In genomic region chr10:22685926-22686325, GRCh38 we compare ENCODE assay signal across 18 cellular contexts. TPM values are rescaled to one million over a fixed set of nuclear protein-coding genes. Genes with fewer than 3 reads are reported as not detected.
DNase-seq lines count a peak whose midpoint lies in the region; ATAC-seq, FAIRE-seq and TF ChIP-seq lines count a peak whose summit lies in the region.
"Had no signal": no experiment of that assay in that cellular context is flagged by ENCODE, and none has a peak within 500 bp of the region (broad histone marks: within the 10 kb centered on the region; RNA-seq: fewer than 3 reads in every experiment).

No MANE protein-coding gene starts in this region.

- peaks cover 95% of the 10 kb centered on the region for H3K4me1 Mint-ChIP-seq in activated T-cell treated with anti-CD3 and anti-CD28 coated beads, Interleukin-2, amount 50 U/mL, for 24 hours (ENCODE audit: low read depth)
- H3K4me1 Mint-ChIP-seq in astrocyte (ENCODE audit: low read depth, unreplicated experiment) = peaks cover 44% of the 10 kb centered on the region

- peak overlapping the region; percentile 64 for H3K27ac Mint-ChIP-seq in activated T-cell treated with anti-CD3 and anti-CD28 coated beads, Interleukin-2, amount 50 U/mL, for 24 hours
- peak overlapping the region; percentile 3 for H3K27ac Mint-ChIP-seq in astrocyte (ENCODE audit: unreplicated experiment)

- intact Hi-C loops in left cardiac atrium (cut with DNase I) = no loop called here
- intact Hi-C loops in gastrocnemius medialis (cut with DNase I; ENCODE audit: low total_unique reads) = no loop called here

- no peak overlapping the region for H3K4me3 Mint-ChIP-seq in activated T-cell treated with anti-CD3 and anti-CD28 coated beads, Interleukin-2, amount 50 U/mL, for 24 hours
- no peak overlapping the region for H3K4me3 Mint-ChIP-seq in astrocyte (ENCODE audit: unreplicated experiment)
- H3K4me3 Mint-ChIP-seq: neural crest cell had no signal

- peaks cover 84% of the 10 kb centered on the region for H3K79me2 ChIP-seq in astrocyte (ENCODE audit: insufficient read depth, low read length)

- H3K27ac ChIP-seq in astrocyte (ENCODE audit: low read depth, low read length) = no peak overlapping the region
- no peak overlapping the region for H3K27ac ChIP-seq in gastrocnemius medialis
- H3K27ac ChIP-seq: uterus had no signal

- H2AFZ ChIP-seq in astrocyte (ENCODE audit: low read depth, low read length) = no peak overlapping the region

- FAIRE-seq in astrocyte (lab: Jason Lieb, UNC) = no peak
- FAIRE-seq: HTR-8/SVneo had no signal

- H3K4me2 ChIP-seq in astrocyte (ENCODE audit: low read length) = no peak overlapping the region

- peak; percentile 33 to 65 for ATAC-seq in left cardiac atrium
- peak; percentile 81 to 90 for ATAC-seq in gastrocnemius medialis
- no peak for ATAC-seq in GM21447 (IDR thresholded peaks at IDR 0.05; ENCODE audit: unreplicated experiment)

- H3K4me3 ChIP-seq in astrocyte (ENCODE audit: insufficient read depth, low read depth, low read length) (no peak overlapping the region), gastrocnemius medialis (no peak overlapping the region)
- H3K4me3 ChIP-seq: stomach, uterus had no signal

- H3K27me3 Mint-ChIP-seq in activated T-cell treated with anti-CD3 and anti-CD28 coated beads, Interleukin-2, amount 50 U/mL, for 24 hours = no peaks in the 10 kb centered on the region
- no peaks in the 10 kb centered on the region for H3K27me3 Mint-ChIP-seq in astrocyte (ENCODE audit: low read depth, unreplicated experiment)

- DNase-seq in activated T-cell treated with anti-CD3 and anti-CD28 coated beads, Interleukin-2, amount 50 U/mL, for 24 hours = no peak
- no peak for DNase-seq in activated T-cell treated with anti-CD3 and anti-CD28 coated beads, Interleukin-2, amount 50 U/mL, for 1 hour
- DNase-seq in astrocyte (ENCODE audit: low read depth) (no peak), left cardiac atrium (no peak), gastrocnemius medialis (peak; percentile 30 to 53), nucleus accumbens (lab: John Stamatoyannopoulos, UW) (no peak), MV-4-11 (lab: John Stamatoyannopoulos, UW) (no peak)
- DNase-seq: activated gamma-delta T cell; aorta; COR-L47; NCI-H1694 treated with DMSO at 0.1 percent for 48 hours; NK-92 treated with Interleukin-12 subunit alpha and Interleukin-12 subunit beta, amount 100 ng/mL, for 24 hours; SHP77; stomach; uterus had no signal

- H3K27me3 ChIP-seq in astrocyte (ENCODE audit: insufficient read depth, low read length) = no peaks in the 10 kb centered on the region
- no peaks in the 10 kb centered on the region for H3K27me3 ChIP-seq in gastrocnemius medialis
- H3K27me3 ChIP-seq: stomach, uterus had no signal

- H3K36me3 Mint-ChIP-seq in activated T-cell treated with anti-CD3 and anti-CD28 coated beads, Interleukin-2, amount 50 U/mL, for 24 hours (ENCODE audit: low read depth) = peaks cover 20% of the 10 kb centered on the region
- peaks cover 2% of the 10 kb centered on the region for H3K36me3 Mint-ChIP-seq in astrocyte (ENCODE audit: low read depth, unreplicated experiment)

- H3K4me1 ChIP-seq in astrocyte (ENCODE audit: insufficient read depth, low read length) = peaks cover 31% of the 10 kb centered on the region
- H3K4me1 ChIP-seq in gastrocnemius medialis = peaks cover 0 to 3% of the 10 kb centered on the region in 2 donors

- in situ Hi-C loops in gastrocnemius medialis (cut with MboI; ENCODE audit: low sequenced_read_pairs in 4 of 4) = no loop called here

- H3K9me3 Mint-ChIP-seq in activated T-cell treated with anti-CD3 and anti-CD28 coated beads, Interleukin-2, amount 50 U/mL, for 24 hours = no peaks in the 10 kb centered on the region
- H3K9me3 Mint-ChIP-seq in astrocyte (ENCODE audit: unreplicated experiment) = no peaks in the 10 kb centered on the region
- H3K9me3 Mint-ChIP-seq: neural crest cell had no signal

- no peaks in the 10 kb centered on the region for H3K36me3 ChIP-seq in astrocyte (ENCODE audit: insufficient read depth, low read length)
- no peaks in the 10 kb centered on the region for H3K36me3 ChIP-seq in gastrocnemius medialis
- H3K36me3 ChIP-seq: stomach, uterus had no signal

- TF ChIP-seq CTCF in astrocyte (IDR thresholded peaks at IDR 0.05; ENCODE audit: insufficient read depth, low read depth, low read length) (no peak), gastrocnemius medialis (IDR thresholded peaks at IDR 0.05 in 4 of 5, conservative IDR thresholded peaks at IDR 0.05 in 1 of 5) (no peak)

- H4K20me1 ChIP-seq in astrocyte (ENCODE audit: insufficient read depth, low read length) = peaks cover 49% of the 10 kb centered on the region

- no peaks in the 10 kb centered on the region for H3K9me3 ChIP-seq in astrocyte (ENCODE audit: insufficient read depth, low read depth, low read length)
- H3K9me3 ChIP-seq in gastrocnemius medialis = no peaks in the 10 kb centered on the region
- H3K9me3 ChIP-seq: stomach, uterus had no signal

- no peak overlapping the region for H3K9ac ChIP-seq in astrocyte (ENCODE audit: low read length)

- TF ChIP-seq POLR2A in gastrocnemius medialis (IDR thresholded peaks at IDR 0.05) = no peak

RNA-seq across cellular contexts. Expression of gene PIP4K2A, which starts 28.5 kb away (rescaled TPM):
- total RNA-seq in astrocyte (36.8 and 37.9 TPM in 2 replicates), left cardiac atrium (10 to 100 TPM; 21.1 to 24.5 TPM), gastrocnemius medialis (1 to 10 TPM; 3.9 to 7.5 (median 4.7) TPM)

Comparison
In these comparisons a context has a peak if more than half of its experiments do, and no peak if none do; other contexts are left out.
1. DNase-seq: peak in gastrocnemius medialis (2 of 2); none in activated T-cell treated with anti-CD3 and anti-CD28 coated beads, Interleukin-2, amount 50 U/mL, for 24 hours (single experiment), activated T-cell treated with anti-CD3 and anti-CD28 coated beads, Interleukin-2, amount 50 U/mL, for 1 hour (single experiment), astrocyte (single experiment), left cardiac atrium (single experiment), nucleus accumbens (0 of 56) and MV-4-11 (single experiment).